1 cellular context compared by ENCODE assay signal in genomic region chr22:39906207-39906606, GRCh38.
TF ChIP-seq lines count a peak whose summit lies in the region.

No MANE protein-coding gene starts in this region.

TF ChIP-seq in GM12878, 131 proteins besides CTCF, POLR2A, EP300 and RAD21:
- no peak for TF ChIP-seq E2F8 (IDR thresholded peaks at IDR 0.05; ENCODE audit: low read depth, partially characterized antibody)
- no peak for TF ChIP-seq ESRRA (IDR thresholded peaks at IDR 0.05; ENCODE audit: low read length)
- TF ChIP-seq KLF5 (IDR thresholded peaks at IDR 0.05; ENCODE audit: partially characterized antibody): no peak
- TF ChIP-seq TBL1XR1 (IDR thresholded peaks at IDR 0.05; ENCODE audit: low read depth, low read length): no peak
- no peak for TF ChIP-seq ASH2L (IDR thresholded peaks at IDR 0.05; ENCODE audit: borderline replicate concordance, low read depth)
- TF ChIP-seq EED (IDR thresholded peaks at IDR 0.05; ENCODE audit: low read depth): no peak
- TF ChIP-seq IKZF1 (conservative IDR thresholded peaks at IDR 0.05): no peak
- TF ChIP-seq RELB (IDR thresholded peaks at IDR 0.05; ENCODE audit: low read depth): no peak
- no peak for TF ChIP-seq NFXL1 (IDR thresholded peaks at IDR 0.05; ENCODE audit: borderline replicate concordance)
- no peak for TF ChIP-seq POU2F2 (IDR thresholded peaks at IDR 0.05; ENCODE audit: borderline replicate concordance, low read depth, low read length)
- TF ChIP-seq SIX5 (IDR thresholded peaks at IDR 0.05; ENCODE audit: low read depth, low read length, severe bottlenecking): no peak
- TF ChIP-seq PAX5 (IDR thresholded peaks at IDR 0.05; ENCODE audit: borderline replicate concordance, low read depth, low read length): no peak
TF ChIP-seq in GM12878: peak in this region for 0.
